Comparison of ENCODE assay signal across 1 cellular context in the genomic region with DNA sequence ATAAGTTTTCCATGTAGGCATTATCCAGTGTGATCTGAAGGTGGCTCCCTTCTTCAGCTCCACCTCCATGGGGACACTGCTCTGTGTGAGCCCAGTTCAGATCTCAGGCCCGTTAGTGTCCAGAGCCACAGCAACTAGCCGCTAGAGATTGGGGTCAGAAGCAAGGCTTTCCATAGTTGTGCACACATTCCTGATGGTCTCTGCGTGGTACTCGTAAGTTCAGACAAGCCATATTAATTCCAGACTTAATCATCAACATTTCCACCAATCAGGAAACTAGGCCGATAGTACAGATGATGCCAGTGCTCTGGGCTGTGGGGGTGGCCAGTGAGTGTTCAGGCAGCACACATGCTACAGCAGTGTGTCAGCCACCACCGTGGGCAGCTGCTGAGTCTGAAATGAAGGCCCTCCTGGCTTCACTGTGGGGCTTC.
TF ChIP-seq lines count a peak whose summit lies in the region.

No MANE protein-coding gene starts in this region.

TF ChIP-seq in endothelial cell of umbilical vein, 7 proteins besides CTCF, POLR2A, EP300 and RAD21 (continued from another document):
- TF ChIP-seq EZH2 (IDR thresholded peaks at IDR 0.05; ENCODE audit: borderline replicate concordance, low read depth, low read length, severe bottlenecking) (no peak), GATA2 (IDR thresholded peaks at IDR 0.05; ENCODE audit: insufficient read depth, insufficient read length, low read depth, low read length) (no peak), POLR2AphosphoS5 (IDR thresholded peaks at IDR 0.05; ENCODE audit: insufficient read depth, low read depth, low read length) (no peak), FOS (IDR thresholded peaks at IDR 0.05; ENCODE audit: borderline replicate concordance, insufficient read depth, low read length) (no peak), JUN (IDR thresholded peaks at IDR 0.05; ENCODE audit: borderline replicate concordance, insufficient read depth, insufficient read length, low read depth) (no peak)
- TF ChIP-seq, protein P1, sequence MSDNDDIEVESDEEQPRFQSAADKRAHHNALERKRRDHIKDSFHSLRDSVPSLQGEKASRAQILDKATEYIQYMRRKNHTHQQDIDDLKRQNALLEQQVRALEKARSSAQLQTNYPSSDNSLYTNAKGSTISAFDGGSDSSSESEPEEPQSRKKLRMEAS (IDR thresholded peaks at IDR 0.05; ENCODE audit: insufficient read depth, insufficient read length), result no peak
